14 cellular contexts compared by ENCODE assay signal in the genomic region with DNA sequence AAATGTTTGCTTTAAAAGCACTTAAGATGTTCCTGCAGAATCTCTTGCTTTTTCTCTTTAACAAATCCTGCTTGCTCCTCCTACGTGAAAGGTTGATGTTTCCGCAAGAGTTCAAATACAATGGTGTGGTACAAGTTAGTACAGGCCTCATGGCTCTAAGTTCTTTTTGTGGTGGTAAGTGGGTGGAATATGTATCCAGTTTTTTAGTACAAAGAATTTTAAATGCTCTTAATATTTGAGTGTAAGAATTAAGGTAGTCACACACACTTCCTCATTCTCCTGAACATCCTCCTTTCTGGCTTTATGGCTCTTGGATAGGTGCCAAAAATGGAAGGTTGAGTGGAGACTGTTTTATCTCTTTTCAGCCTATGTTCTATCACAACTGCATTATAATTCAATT.
DNase-seq lines count a peak whose midpoint lies in the region; ATAC-seq and TF ChIP-seq lines count a peak whose summit lies in the region.
"Had no signal": no experiment of that assay in that cellular context is flagged by ENCODE, and none has a peak within 500 bp of the region (broad histone marks: within the 10 kb centered on the region; RNA-seq: fewer than 3 reads in every experiment).

No MANE protein-coding gene starts in this region.

- no peak for TF ChIP-seq CTCF in MM.1S (IDR thresholded peaks at IDR 0.05; ENCODE audit: low read length)

- H3K27me3 ChIP-seq in MM.1S (replicated peaks; ENCODE audit: insufficient read depth, low read length), result no peaks in the 10 kb centered on the region

- no peak overlapping the region for H3K4me2 ChIP-seq in MM.1S (ENCODE audit: low read depth, low read length)

- no peaks in the 10 kb centered on the region for H3F3A ChIP-seq in MM.1S (ENCODE audit: insufficient read depth, low read length)

- DNase-seq in DMS153 (lab: John Stamatoyannopoulos, UW) (peak; percentile 35), NAMALWA (ENCODE audit: low spot score) (peak; percentile 6), SKM-1 (lab: John Stamatoyannopoulos, UW; ENCODE audit: unreplicated experiment) (peak; percentile 9), glomerular visceral epithelial cell (ENCODE audit: extremely low spot score) (peak; percentile 28), MM.1S (no peak), NCI-H2107 (lab: John Stamatoyannopoulos, UW) (no peak)
- DNase-seq: activated CD8-positive, alpha-beta memory T cell treated with anti-CD3 and anti-CD28 coated beads, Interleukin-2, amount 50 U/mL, for 4 hours; amniotic stem cell; BE2C; endodermal cell; naive thymus-derived CD8-positive, alpha-beta T cell; T-helper 17 cell had no signal

- no peak overlapping the region for H3K4me3 ChIP-seq in MM.1S (ENCODE audit: low read length)

- no peaks in the 10 kb centered on the region for H3K9me2 ChIP-seq in MM.1S (replicated peaks; ENCODE audit: insufficient read depth, low read length)

- H4K20me1 ChIP-seq in MM.1S (ENCODE audit: insufficient read depth, low read length), result no peaks in the 10 kb centered on the region

- H3K79me2 ChIP-seq in MM.1S (ENCODE audit: low read length), result no peaks in the 10 kb centered on the region

- no peak overlapping the region for H3K27ac ChIP-seq in MM.1S (ENCODE audit: low read length)

- no peak overlapping the region for H3K9ac ChIP-seq in MM.1S (ENCODE audit: low read length)

- H3K36me3 ChIP-seq in MM.1S (replicated peaks; ENCODE audit: insufficient read depth, low read length), result no peaks in the 10 kb centered on the region
- H3K36me3 ChIP-seq: BE2C had no signal

- ATAC-seq in HG02885 (IDR thresholded peaks at IDR 0.05; ENCODE audit: poor library complexity, unreplicated experiment) (no peak), HG03521 (IDR thresholded peaks at IDR 0.05; ENCODE audit: unreplicated experiment) (no peak)
- ATAC-seq: naive thymus-derived CD8-positive, alpha-beta T cell; T-helper 17 cell had no signal

- H2AFZ ChIP-seq in MM.1S (ENCODE audit: low read length), result no peak overlapping the region

- H3K9me3 ChIP-seq in MM.1S (replicated peaks; ENCODE audit: insufficient read depth, low read length), result no peaks in the 10 kb centered on the region
- H3K9me3 ChIP-seq: BE2C had no signal

- H3K4me1 ChIP-seq in MM.1S (ENCODE audit: low read length), result no peaks in the 10 kb centered on the region
- H3K4me1 ChIP-seq: BE2C had no signal

Comparison
In these comparisons a context has a peak if more than half of its experiments do, and no peak if none do; other contexts are left out.
1. DNase-seq: peak in DMS153 (single experiment), NAMALWA (single experiment), SKM-1 (single experiment) and glomerular visceral epithelial cell (single experiment); none in MM.1S (single experiment) and NCI-H2107 (single experiment).